ENCODE assay signal across 8 cellular contexts in the genomic region with DNA sequence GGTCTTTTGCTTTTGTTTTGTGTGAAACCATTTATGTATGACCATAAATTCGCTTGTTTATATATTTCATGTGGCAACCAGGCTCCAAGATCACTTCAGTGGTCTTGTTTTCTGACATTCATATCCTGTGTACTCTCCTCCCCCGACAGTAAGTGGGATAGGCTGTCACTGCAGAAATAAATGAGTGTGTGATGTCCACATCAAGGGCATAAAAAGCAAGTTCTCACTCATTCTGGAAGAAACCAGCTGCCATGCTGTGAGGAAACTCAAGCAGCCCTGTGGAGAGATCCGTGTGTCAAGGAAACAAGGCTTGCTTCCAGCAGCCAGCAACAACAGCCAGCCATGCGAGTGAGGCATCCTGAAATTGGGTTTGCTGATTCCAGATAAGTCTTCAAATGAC. TPM values are rescaled to one million over a fixed set of nuclear protein-coding genes. Genes with fewer than 3 reads are reported as not detected.
"Had no signal": no experiment of that assay in that cellular context is flagged by ENCODE, and none has a peak within 500 bp of the region (broad histone marks: within the 10 kb centered on the region; RNA-seq: fewer than 3 reads in every experiment).

No MANE protein-coding gene starts in this region.

- ATAC-seq: K562 had no signal

- H3K27ac ChIP-seq: GM23248 had no signal

- DNase-seq: GM23248, GOT3, H7, HCEC 1CT, IMR-90 had no signal

- H2AFZ ChIP-seq: GM23248 had no signal

- H3K9ac ChIP-seq: GM23248 had no signal

RNA-seq across cellular contexts. Expression of gene SLC35G4, which starts 40.4 kb away (rescaled TPM):
- total RNA-seq: GM23248, H4, H7, HT-29, IMR-90, K562 had no signal
